9 cellular contexts compared by ENCODE assay signal in genomic region chrX:71282514-71283408, GRCh38. TPM values are rescaled to one million over a fixed set of nuclear protein-coding genes. Genes with fewer than 3 reads are reported as not detected.
A peak's percentile ranks its signal among the peaks of the same experiment; 100 is the strongest.
DNase-seq lines count a peak whose midpoint lies in the region; ATAC-seq and TF ChIP-seq lines count a peak whose summit lies in the region.
"Had no signal": no experiment of that assay in that cellular context is flagged by ENCODE, and none has a peak within 500 bp of the region (broad histone marks: within the 10 kb centered on the region; RNA-seq: fewer than 3 reads in every experiment).

No MANE protein-coding gene starts in this region.

- peak overlapping the region in 1 of 2 donors; percentile 63 for H3K9ac ChIP-seq in colonic mucosa (ENCODE audit: low read depth in 2 of 2, low read length in 2 of 2)

- 0 to 3% methylated on average over 6 to 8 of the region's 17 CpGs for WGBS in mesodermal cell (ENCODE audit: insufficient coverage in 2 of 2), 2 experiments

- peak overlapping the region; percentile 89 for H3K27ac ChIP-seq in colonic mucosa
- peak overlapping the region; percentile 95 for H3K27ac ChIP-seq in mesodermal cell (ENCODE audit: low read depth, low read length, severe bottlenecking)

- H3K36me3 ChIP-seq in BJ (ENCODE audit: control insufficient read depth, insufficient read depth, low read length) (no peaks in the 10 kb centered on the region), colonic mucosa (no peaks in the 10 kb centered on the region), mesodermal cell (ENCODE audit: control insufficient read depth, insufficient read depth, low read length) (peaks cover 12% of the 10 kb centered on the region)

- H3K27me3 ChIP-seq in BJ (ENCODE audit: control insufficient read depth, insufficient read depth, low read length) (no peaks in the 10 kb centered on the region), colonic mucosa (no peaks in the 10 kb centered on the region)

- DNase-seq in BJ (ENCODE audit: low read depth) (peak; percentile 9), T-helper 9 cell (peak; percentile 10), colonic mucosa (no peak), posterior vena cava (ENCODE audit: low spot score) (no peak)
- DNase-seq in stimulated activated naive CD8-positive, alpha-beta T cell treated with anti-CD3 and anti-CD28 coated beads, Interleukin-15, Interleukin-2, amounts not matched to agents 100 U/mL and 50 U/mL, for 24 hours: peak; percentile 45

- H3K4me1 ChIP-seq in colonic mucosa (no peaks in the 10 kb centered on the region), mesodermal cell (ENCODE audit: control insufficient read depth, insufficient read depth, low read length, poor library complexity, severe bottlenecking) (peaks cover 3% of the 10 kb centered on the region)

- TF ChIP-seq CTCF in BJ (IDR thresholded peaks at IDR 0.05; ENCODE audit: insufficient read depth, low read depth, low read length): no peak
- TF ChIP-seq CTCF in colonic mucosa (IDR thresholded peaks at IDR 0.05): no peak

- ATAC-seq in GM19043 (IDR thresholded peaks at IDR 0.05; ENCODE audit: low read depth, unreplicated experiment) (peak; percentile 7), HG03432 (IDR thresholded peaks at IDR 0.05; ENCODE audit: unreplicated experiment) (peak; percentile 36)
- peak; percentile 74 for ATAC-seq in stimulated activated naive CD8-positive, alpha-beta T cell treated with anti-CD3 and anti-CD28 coated beads, Interleukin-15, Interleukin-2, amounts not matched to agents 100 U/mL and 50 U/mL, for 24 hours

- H3K4me3 ChIP-seq in BJ (ENCODE audit: low read depth, low read length): peak overlapping the region; percentile 35
- H3K4me3 ChIP-seq in colonic mucosa: peak overlapping the region; percentile 29
- H3K4me3 ChIP-seq in mesodermal cell (ENCODE audit: extremely low read depth, insufficient read depth, low read length, poor library complexity, severe bottlenecking): peak overlapping the region; percentile 57

- H3K9me3 ChIP-seq in colonic mucosa: no peaks in the 10 kb centered on the region
- H3K9me3 ChIP-seq in mesodermal cell (ENCODE audit: control insufficient read depth, low read length): no peaks in the 10 kb centered on the region

- intact Hi-C loops in colonic mucosa (cut with DNase I): no loop called here
- intact Hi-C loops in posterior vena cava (cut with DNase I): no loop called here

- CTCF ChIA-PET in BJ (lab: Yijun Ruan, JAX): no interaction called here

- POLR2A ChIA-PET in BJ (lab: Charles Lee): interaction anchor here (0.8 to 0.9 kb wide), 3 partner anchors 19 to 83 kb away, joined by 3 to 5 read pairs (median 4); partner anchors contain the start of genes ITGB1BP2, TAF1 and ZMYM3

RNA-seq across cellular contexts. Expression of gene NONO, which starts 0.7 kb away (rescaled TPM):
- polyA plus RNA-seq in BJ (2011; rRNA removed): 233 and 276 TPM in 2 replicates
- polyA minus RNA-seq in BJ (2011; rRNA and poly(A)+ RNA removed): 244 and 245 TPM in 2 replicates
- total RNA-seq in colonic mucosa (100 to 1,000 TPM; 203 to 262 TPM), posterior vena cava (100 to 1,000 TPM; 166 to 175 TPM)
- 539 TPM for polyA plus RNA-seq in mesodermal cell (2013, experiment 1 of 2)
- polyA plus RNA-seq in mesodermal cell (2013, experiment 2 of 2): 489 TPM

RNA-seq across cellular contexts. Expression of gene ITGB1BP2, which starts 18.8 kb away (rescaled TPM):
- polyA plus RNA-seq in BJ (2011; rRNA removed): 6.8 and 10.5 TPM in 2 replicates
- 6.4 and 7.3 TPM in 2 replicates for polyA minus RNA-seq in BJ (2011; rRNA and poly(A)+ RNA removed)
- 1 to 10 TPM in 1 of 2 donors, under 1 TPM in 1; 0.96 to 2.5 TPM for total RNA-seq in colonic mucosa
- 2.6 TPM for polyA plus RNA-seq in mesodermal cell (2013, experiment 1 of 2)
- 1.7 TPM for polyA plus RNA-seq in mesodermal cell (2013, experiment 2 of 2)
- 10 to 100 TPM in 1 of 2 donors, 1 to 10 TPM in 1; 9.3 to 13.0 TPM for total RNA-seq in posterior vena cava

RNA-seq across cellular contexts. Expression of gene ZMYM3, which starts 28.8 kb away (rescaled TPM):
- 18.3 and 25.1 TPM in 2 replicates for polyA plus RNA-seq in BJ (2011; rRNA removed)
- polyA minus RNA-seq in BJ (2011; rRNA and poly(A)+ RNA removed): 32.2 and 34.8 TPM in 2 replicates
- total RNA-seq in colonic mucosa (10 to 100 TPM; 16.6 to 17.4 TPM), posterior vena cava (10 to 100 TPM; 12.5 to 16.0 TPM)
- polyA plus RNA-seq in mesodermal cell (2013, experiment 1 of 2): 58.9 TPM
- polyA plus RNA-seq in mesodermal cell (2013, experiment 2 of 2): 49.5 TPM

RNA-seq across cellular contexts. Expression of gene GJB1, which starts 59.7 kb away (rescaled TPM):
- polyA plus RNA-seq in BJ (2011; rRNA removed): not detected in 2 replicates
- not detected in 2 replicates for polyA minus RNA-seq in BJ (2011; rRNA and poly(A)+ RNA removed)
- total RNA-seq in colonic mucosa (100 to 1,000 TPM in 1 of 2 donors, 10 to 100 TPM in 1; 76.0 to 100 TPM), posterior vena cava (not detected)
- not detected for polyA plus RNA-seq in mesodermal cell (2013, experiment 1 of 2)
- polyA plus RNA-seq in mesodermal cell (2013, experiment 2 of 2): not detected
- total RNA-seq: NCI-H460 had no signal

Comparison
In these comparisons a context has a peak if more than half of its experiments do, and no peak if none do; other contexts are left out.
1. DNase-seq: peak in BJ (single experiment), T-helper 9 cell (single experiment) and stimulated activated naive CD8-positive, alpha-beta T cell treated with anti-CD3 and anti-CD28 coated beads, Interleukin-15, Interleukin-2, amounts not matched to agents 100 U/mL and 50 U/mL, for 24 hours (single experiment); none in colonic mucosa (single experiment) and posterior vena cava (single experiment).
2. ATAC-seq: peak in every context shown above with its lines; median percentile 74 in stimulated activated naive CD8-positive, alpha-beta T cell treated with anti-CD3 and anti-CD28 coated beads, Interleukin-15, Interleukin-2, amounts not matched to agents 100 U/mL and 50 U/mL, for 24 hours; 36 in HG03432; 7 in GM19043.
3. Peak in every context shown above with its lines, with median percentiles within 50 percentile points of each other: H3K4me3 ChIP-seq.